In genomic region chr7:135659159-135659837, GRCh38 we compare ENCODE assay signal across 20 cellular contexts. TPM values are rescaled to one million over a fixed set of nuclear protein-coding genes. Genes with fewer than 3 reads are reported as not detected.
DNase-seq lines count a peak whose midpoint lies in the region; ATAC-seq, FAIRE-seq and TF ChIP-seq lines count a peak whose summit lies in the region.
"Had no signal": no experiment of that assay in that cellular context is flagged by ENCODE, and none has a peak within 500 bp of the region (broad histone marks: within the 10 kb centered on the region; RNA-seq: fewer than 3 reads in every experiment).

No MANE protein-coding gene starts in this region.

- no peak overlapping the region for H3K4me3 ChIP-seq in HepG2 (replicated peaks in 1 of 3; ENCODE audit: insufficient read depth in 1 of 3, low read depth in 2 of 3, low read length in 3 of 3)
- H3K4me3 ChIP-seq in right lobe of liver: no peak overlapping the region
- H3K4me3 ChIP-seq: coronary artery, sigmoid colon had no signal

- H2AFZ ChIP-seq in HepG2 (ENCODE audit: low read length): peak overlapping the region; percentile 61

- H3K4me2 ChIP-seq in HepG2 (ENCODE audit: low read depth, low read length): no peak overlapping the region

- H3K9me3 ChIP-seq in HepG2 (ENCODE audit: low read length): no peaks in the 10 kb centered on the region
- no peaks in the 10 kb centered on the region for H3K9me3 ChIP-seq in right lobe of liver
- H3K9me3 ChIP-seq: sigmoid colon had no signal

- no peak for TF ChIP-seq RAD21 in HepG2 (CRISPR knock-in tag; IDR thresholded peaks at IDR 0.05)

- no peaks in the 10 kb centered on the region; a peak in 1 of 5 replicates for H3K27me3 ChIP-seq in HepG2 (ENCODE audit: control insufficient read depth in 1 of 2, insufficient read depth in 2 of 2, low read length in 2 of 2)
- H3K27me3 ChIP-seq in right lobe of liver: no peaks in the 10 kb centered on the region
- H3K27me3 ChIP-seq: sigmoid colon had no signal

- TF ChIP-seq CTCF in HepG2 (CRISPR knock-in tag; IDR thresholded peaks at IDR 0.05) (no peak), right lobe of liver (IDR thresholded peaks at IDR 0.05) (no peak), D721Med (IDR thresholded peaks at IDR 0.05; ENCODE audit: insufficient read depth, missing control alignments) (no peak)

- TF ChIP-seq EP300 in HepG2 (IDR thresholded peaks at IDR 0.05; ENCODE audit: low read depth in 2 of 2, low read length in 2 of 2) (no peak), HepG2 (CRISPR knock-in tag; IDR thresholded peaks at IDR 0.05; ENCODE audit: borderline replicate concordance) (no peak)

- TF ChIP-seq POLR2A in HepG2 (IDR thresholded peaks at IDR 0.05; ENCODE audit: insufficient read depth in 1 of 2, low read depth in 2 of 2, low read length in 2 of 2): no peak
- TF ChIP-seq POLR2A in right lobe of liver (IDR thresholded peaks at IDR 0.05): no peak

- CTCF ChIA-PET in HepG2 (lab: Yijun Ruan, JAX; ENCODE audit: low intra/inter-chr PET ratio, low total read pairs): no interaction called here

- H3K9ac ChIP-seq in HepG2 (ENCODE audit: insufficient read depth, low read depth, low read length): no peak overlapping the region

- H3K27ac ChIP-seq in HepG2 (ENCODE audit: extremely low read length, insufficient read depth, low read length): no peak overlapping the region
- H3K27ac ChIP-seq in right lobe of liver: no peak overlapping the region
- H3K27ac ChIP-seq: sigmoid colon had no signal

- H3K36me3 ChIP-seq in HepG2 (replicated peaks in 1 of 2; ENCODE audit: control insufficient read depth in 1 of 2, insufficient read depth in 2 of 2, low read length in 2 of 2) (no peaks in the 10 kb centered on the region), right lobe of liver (no peaks in the 10 kb centered on the region)
- H3K36me3 ChIP-seq: sigmoid colon had no signal

- intact Hi-C loops in HepG2 (cut with micrococcal nuclease; ENCODE audit: unreplicated experiment): no loop called here
- intact Hi-C loops in right lobe of liver (cut with DNase I): no loop called here

- ATAC-seq in HepG2 (no peak), right lobe of liver (no peak), HG02610 (IDR thresholded peaks at IDR 0.05; ENCODE audit: unreplicated experiment) (no peak), HG03108 (IDR thresholded peaks at IDR 0.05; ENCODE audit: unreplicated experiment) (no peak)

- no peaks in the 10 kb centered on the region for H4K20me1 ChIP-seq in HepG2 (ENCODE audit: insufficient read depth, low read length)

- peaks cover 17% of the 10 kb centered on the region for H3K79me2 ChIP-seq in HepG2 (ENCODE audit: insufficient read depth, low read length)

- no peak for DNase-seq in HepG2 (ENCODE audit: low spot score)
- no peak for DNase-seq in right lobe of liver
- peak; percentile 31 for DNase-seq in OCI-M1 (lab: John Stamatoyannopoulos, UW)
- peak; percentile 43 for DNase-seq in glomerular visceral epithelial cell (ENCODE audit: extremely low spot score)
- no peak for DNase-seq in central memory CD4-positive, alpha-beta T cell
- DNase-seq in D721Med (ENCODE audit: insufficient read length, low spot score): no peak
- DNase-seq: ACHN; activated CD4-positive, alpha-beta T cell treated with anti-CD3 and anti-CD28 coated beads, Interleukin-2, amount 10 ng/mL, durations not matched to agents 24 days and 14 days; activated naive CD4-positive, alpha-beta T cell treated with anti-CD3 and anti-CD28 coated beads for 36 hours; CD8-positive, alpha-beta memory T cell; NCI-H1092 treated with DMSO at 0.1 percent for 48 hours; occipital lobe; SHP77; sigmoid colon; stimulated activated CD4-positive, alpha-beta T cell treated with anti-CD3 and anti-CD28 coated beads, Interleukin-1b, Interleukin-23, amount 100 ng/mL, for 48 hours had no signal

- FAIRE-seq in HepG2 (lab: Jason Lieb, UNC): no peak
- no peak for FAIRE-seq in D721Med (lab: Jason Lieb, UNC)
- FAIRE-seq: astrocyte, G401.6 had no signal

- in situ Hi-C loops in HepG2 (cut with HindIII; ENCODE audit: extremely low pct_ligation_motif_present, low pct_unique_long_range_greater_than_20kb): no loop called here

- 60% methylated on average over 9 of the region's 9 CpGs for WGBS in HepG2 (ENCODE audit: low lambda C conversion rate)
- 71% methylated on average over 9 of the region's 9 CpGs for WGBS in right lobe of liver (ENCODE audit: insufficient coverage, low coverage, low lambda C conversion rate, missing lambda C conversion rate)

- no TSS peak for BruUV-seq in HepG2 (replicated peaks; lab: Mats Ljungman, UMichigan)

- POLR2A ChIA-PET in HepG2 (lab: Yijun Ruan, JAX): no interaction called here

- H3K4me1 ChIP-seq in HepG2 (ENCODE audit: insufficient read depth, low read length) (peaks cover 21% of the 10 kb centered on the region), right lobe of liver (peaks cover 0 to 11% (median 0%) of the 10 kb centered on the region in 4 donors)

TF ChIP-seq in HepG2, 621 proteins besides CTCF, POLR2A, EP300 and RAD21 (continues in another document):
- TF ChIP-seq, protein P1, sequence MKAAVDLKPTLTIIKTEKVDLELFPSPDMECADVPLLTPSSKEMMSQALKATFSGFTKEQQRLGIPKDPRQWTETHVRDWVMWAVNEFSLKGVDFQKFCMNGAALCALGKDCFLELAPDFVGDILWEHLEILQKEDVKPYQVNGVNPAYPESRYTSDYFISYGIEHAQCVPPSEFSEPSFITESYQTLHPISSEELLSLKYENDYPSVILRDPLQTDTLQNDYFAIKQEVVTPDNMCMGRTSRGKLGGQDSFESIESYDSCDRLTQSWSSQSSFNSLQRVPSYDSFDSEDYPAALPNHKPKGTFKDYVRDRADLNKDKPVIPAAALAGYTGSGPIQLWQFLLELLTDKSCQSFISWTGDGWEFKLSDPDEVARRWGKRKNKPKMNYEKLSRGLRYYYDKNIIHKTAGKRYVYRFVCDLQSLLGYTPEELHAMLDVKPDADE (CRISPR knock-in tag; IDR thresholded peaks at IDR 0.05): no peak
- TF ChIP-seq ZNF678 (CRISPR knock-in tag; IDR thresholded peaks at IDR 0.05): no peak
- no peak for TF ChIP-seq DNMT3B (CRISPR knock-in tag; conservative IDR thresholded peaks at IDR 0.05)
- no peak for TF ChIP-seq ATF5 (CRISPR knock-in tag; IDR thresholded peaks at IDR 0.05; ENCODE audit: low read depth)

RNA-seq across cellular contexts. Expression of gene STMP1, which starts 3.0 kb away (rescaled TPM):
- total RNA-seq in HepG2 (2016; rRNA removed; fragmentation: Illumina TruSeq; extraction: Trizol): 7.2 and 10.2 TPM in 2 replicates
- total RNA-seq in HepG2 (2016; cell fraction: cytosol; rRNA removed; fragmentation: Illumina TruSeq; extraction: Trizol; ENCODE audit: low read depth): 12.9 and 15.4 TPM in 2 replicates
- total RNA-seq in HepG2 (2016; cell fraction: insoluble cytoplasmic fraction; rRNA removed; fragmentation: Illumina TruSeq; extraction: Trizol): 7.8 and 10.2 TPM in 2 replicates
- total RNA-seq in HepG2 (2016; cell fraction: membrane; rRNA removed; fragmentation: Illumina TruSeq; extraction: Trizol): 19.2 and 21.3 TPM in 2 replicates
- 6.7 and 7.1 TPM in 2 replicates for total RNA-seq in HepG2 (2016; cell fraction: nucleus; rRNA removed; fragmentation: Illumina TruSeq; extraction: Trizol)
- 12.2 and 16.2 TPM in 2 replicates for polyA plus RNA-seq in HepG2 (2011; rRNA removed)
- polyA plus RNA-seq in HepG2 (2011; cell fraction: cytosol; rRNA removed): 7.0 and 11.5 TPM in 2 replicates
- 3.8 and 4.6 TPM in 2 replicates for polyA plus RNA-seq in HepG2 (2011; cell fraction: nucleus; rRNA removed)
- 19.8 and 24.4 TPM in 2 replicates for polyA plus RNA-seq in HepG2 (2012)
- 57.9 and 83.3 TPM in 2 replicates for polyA plus RNA-seq in HepG2 (2016; cell fraction: cytosol; fragmentation: Illumina TruSeq; extraction: Trizol; ENCODE audit: low read depth)
- polyA plus RNA-seq in HepG2 (2016; cell fraction: insoluble cytoplasmic fraction; fragmentation: Illumina TruSeq; extraction: Trizol; ENCODE audit: low read depth): 38.6 and 40.4 TPM in 2 replicates
- polyA plus RNA-seq in HepG2 (2016; cell fraction: membrane; fragmentation: Illumina TruSeq; extraction: Trizol; ENCODE audit: low read depth): 59.2 and 70.9 TPM in 2 replicates
- 21.0 and 21.1 TPM in 2 replicates for polyA plus RNA-seq in HepG2 (2016; cell fraction: nucleus; fragmentation: Illumina TruSeq; extraction: Trizol; ENCODE audit: insufficient read depth, low read depth)
- polyA minus RNA-seq in HepG2 (2011; rRNA and poly(A)+ RNA removed; ENCODE audit: low replicate concordance): 6.0 and 10.3 TPM in 2 replicates
- 9.6 and 10.9 TPM in 2 replicates for polyA minus RNA-seq in HepG2 (2011; cell fraction: cytosol; rRNA and poly(A)+ RNA removed)
- polyA minus RNA-seq in HepG2 (2011; cell fraction: nucleus; rRNA and poly(A)+ RNA removed): 13.0 and 15.4 TPM in 2 replicates
- 10 to 100 TPM in 5 of 6 experiments, 1 to 10 TPM in 1; 8.8 to 20.6 (median 14.6) TPM for total RNA-seq in right lobe of liver

Comparison
In these comparisons a context has a peak if more than half of its experiments do, and no peak if none do; other contexts are left out.
1. DNase-seq: peak in OCI-M1 (single experiment) and glomerular visceral epithelial cell (single experiment); none in HepG2 (single experiment), right lobe of liver (0 of 3), central memory CD4-positive, alpha-beta T cell (single experiment) and D721Med (single experiment).